Comparison of ENCODE assay signal across 8 cellular contexts in genomic region chrX:49043987-49044281, GRCh38. TPM values are rescaled to one million over a fixed set of nuclear protein-coding genes. Genes with fewer than 3 reads are reported as not detected.
DNase-seq lines count a peak whose midpoint lies in the region; FAIRE-seq and TF ChIP-seq lines count a peak whose summit lies in the region.

No MANE protein-coding gene starts in this region.

- DNase-seq in activated CD4-positive, alpha-beta T cell treated with anti-CD3 and anti-CD28 coated beads, Interleukin-2, amount 10 ng/mL, durations not matched to agents 24 days and 14 days = no peak
- no peak for DNase-seq in activated CD4-positive, alpha-beta T cell treated with anti-CD3 and anti-CD28 coated beads for 4 hours
- DNase-seq in keratinocyte (ENCODE audit: low read depth, low spot score) = no peak
- DNase-seq in suprapubic skin (ENCODE audit: low spot score in 2 of 2) = no peak
- DNase-seq in activated effector memory CD4-positive, alpha-beta T cell treated with Interleukin-2 at 50 U/mL for 16 hours = no peak
- DNase-seq in COLO668 (lab: John Stamatoyannopoulos, UW; ENCODE audit: unreplicated experiment) = no peak
- DNase-seq in posterior cingulate gyrus = no peak

- TF ChIP-seq CTCF in keratinocyte (optimal IDR thresholded peaks at IDR 0.05 in 1 of 3, IDR thresholded peaks at IDR 0.05 in 1 of 3, conservative IDR thresholded peaks at IDR 0.05 in 1 of 3; ENCODE audit: extremely low read depth in 1 of 3, insufficient read depth in 2 of 3, low read length in 3 of 3) (no peak), suprapubic skin (IDR thresholded peaks at IDR 0.05) (peak in 1 of 2 donors; percentile 4)

- peaks cover 2 to 12% of the 10 kb centered on the region in 2 experiments for H3K36me3 ChIP-seq in keratinocyte (ENCODE audit: control insufficient read depth in 2 of 2, extremely low read depth in 1 of 2, insufficient read depth in 2 of 2, low read length in 2 of 2)
- H3K36me3 ChIP-seq in suprapubic skin = peaks cover 2% of the 10 kb centered on the region

- peak overlapping the region; percentile 60 for H3K9ac ChIP-seq in keratinocyte (ENCODE audit: control insufficient read depth, extremely low read depth, insufficient read depth, low read length)

- peaks cover 18% of the 10 kb centered on the region for H3K79me2 ChIP-seq in keratinocyte (ENCODE audit: control insufficient read depth, insufficient read depth, low read length)

- H3K27me3 Mint-ChIP-seq in activated CD4-positive, alpha-beta T cell treated with anti-CD3 and anti-CD28 coated beads, Interleukin-2, amount 10 ng/mL, durations not matched to agents 24 days and 14 days = no peaks in the 10 kb centered on the region
- H3K27me3 Mint-ChIP-seq in activated naive CD8-positive, alpha-beta T cell = no peaks in the 10 kb centered on the region

- H3K4me1 ChIP-seq in keratinocyte (ENCODE audit: control insufficient read depth, extremely low read depth, insufficient read depth, low read length) (peaks cover 20% of the 10 kb centered on the region), suprapubic skin (peaks cover 32% of the 10 kb centered on the region)

- peak overlapping the region; percentile 83 for H2AFZ ChIP-seq in keratinocyte (ENCODE audit: control insufficient read depth, low read length)

- no peaks in the 10 kb centered on the region for H3K9me3 Mint-ChIP-seq in activated CD4-positive, alpha-beta T cell treated with anti-CD3 and anti-CD28 coated beads, Interleukin-2, amount 10 ng/mL, durations not matched to agents 24 days and 14 days
- no peaks in the 10 kb centered on the region for H3K9me3 Mint-ChIP-seq in activated naive CD8-positive, alpha-beta T cell (ENCODE audit: low read depth)

- dilution Hi-C loops in keratinocyte (cut with MboI; ENCODE audit: extremely low pct_ligation_motif_present, low sequenced_read_pairs) = no loop called here

- peak overlapping the region; percentile 88 for H3K4me3 Mint-ChIP-seq in activated CD4-positive, alpha-beta T cell treated with anti-CD3 and anti-CD28 coated beads, Interleukin-2, amount 10 ng/mL, durations not matched to agents 24 days and 14 days
- H3K4me3 Mint-ChIP-seq in activated naive CD8-positive, alpha-beta T cell = peak overlapping the region; percentile 91

- H3K4me3 ChIP-seq in keratinocyte (ENCODE audit: control insufficient read depth in 2 of 3, extremely low read depth in 1 of 3, insufficient read depth in 2 of 3, low read depth in 1 of 3, low read length in 3 of 3) (peak overlapping the region; percentile 21 to 49 (median 48)), suprapubic skin (peak overlapping the region; percentile 74)

- H3K4me2 ChIP-seq in keratinocyte (ENCODE audit: control insufficient read depth, extremely low read depth, insufficient read depth, low read depth, low read length) = peak overlapping the region; percentile 75

- no peaks in the 10 kb centered on the region for H4K20me1 ChIP-seq in keratinocyte (ENCODE audit: control insufficient read depth, extremely low read depth, insufficient read depth, low read length)

- no peaks in the 10 kb centered on the region for H3K9me1 ChIP-seq in keratinocyte (ENCODE audit: control insufficient read depth, extremely low read depth, insufficient read depth, low read length)

- intact Hi-C loops in activated CD4-positive, alpha-beta T cell treated with anti-CD3 and anti-CD28 coated beads, Interleukin-2, amount 10 ng/mL, durations not matched to agents 24 days and 14 days (cut with micrococcal nuclease) = loop anchor here (1.0 to 5.0 kb wide), 6 partner anchors 9 to 147 kb away; partner anchors contain the start of genes GRIPAP1, KCND1, PIM2 and PQBP1
- intact Hi-C loops in posterior cingulate gyrus (cut with DNase I) = loop anchor here (1.0 to 5.0 kb wide), 2 partner anchors 42 to 87 kb away; partner anchors contain the start of genes GRIPAP1 and OTUD5

- H3K27ac ChIP-seq in keratinocyte (ENCODE audit: control insufficient read depth, insufficient read depth, low read length) (peak overlapping the region; percentile 60), suprapubic skin (peak overlapping the region; percentile 97)

- H3K27me3 ChIP-seq in keratinocyte (ENCODE audit: control insufficient read depth, extremely low read depth, insufficient read depth, low read length) (no peaks in the 10 kb centered on the region), suprapubic skin (no peaks in the 10 kb centered on the region)

- peaks cover 7% of the 10 kb centered on the region for H3K36me3 Mint-ChIP-seq in activated CD4-positive, alpha-beta T cell treated with anti-CD3 and anti-CD28 coated beads, Interleukin-2, amount 10 ng/mL, durations not matched to agents 24 days and 14 days (ENCODE audit: low read depth)
- no peaks in the 10 kb centered on the region for H3K36me3 Mint-ChIP-seq in activated naive CD8-positive, alpha-beta T cell

- TF ChIP-seq EP300 in suprapubic skin (IDR thresholded peaks at IDR 0.05) = no peak

- no peak for FAIRE-seq in keratinocyte (lab: Jason Lieb, UNC)

- H3K4me1 Mint-ChIP-seq in activated CD4-positive, alpha-beta T cell treated with anti-CD3 and anti-CD28 coated beads, Interleukin-2, amount 10 ng/mL, durations not matched to agents 24 days and 14 days = peaks cover 31% of the 10 kb centered on the region
- H3K4me1 Mint-ChIP-seq in activated naive CD8-positive, alpha-beta T cell (ENCODE audit: low read depth) = peaks cover 34% of the 10 kb centered on the region

- H3K27ac Mint-ChIP-seq in activated CD4-positive, alpha-beta T cell treated with anti-CD3 and anti-CD28 coated beads, Interleukin-2, amount 10 ng/mL, durations not matched to agents 24 days and 14 days = peak overlapping the region; percentile 95
- peak overlapping the region; percentile 73 for H3K27ac Mint-ChIP-seq in activated naive CD8-positive, alpha-beta T cell

- no peak for TF ChIP-seq POLR2A in suprapubic skin (IDR thresholded peaks at IDR 0.05)

- WGBS in suprapubic skin = 36% methylated on average over 10 of the region's 13 CpGs

- H3K9me3 ChIP-seq in keratinocyte (ENCODE audit: control insufficient read depth, low read depth, low read length) (no peaks in the 10 kb centered on the region), suprapubic skin (no peaks in the 10 kb centered on the region)

RNA-seq across cellular contexts. Expression of gene TFE3, which starts 0.8 kb away (rescaled TPM):
- 28.8 and 30.8 TPM in 2 replicates for total RNA-seq in activated CD4-positive, alpha-beta T cell treated with anti-CD3 and anti-CD28 coated beads, Interleukin-2, amount 10 ng/mL, durations not matched to agents 24 days and 14 days
- 13.2 to 15.8 TPM (median 14.1 TPM) in 3 replicates for polyA plus RNA-seq in keratinocyte
- polyA plus RNA-seq in keratinocyte (2011; ENCODE audit: low read depth) = 34.4 TPM
- polyA plus RNA-seq in keratinocyte (2011; cell fraction: cytosol; rRNA removed) = 13.9 and 26.0 TPM in 2 replicates
- 21.6 and 24.7 TPM in 2 replicates for polyA plus RNA-seq in keratinocyte (2011; cell fraction: nucleus; rRNA removed)
- polyA plus RNA-seq in keratinocyte (2012; ENCODE audit: low replicate concordance) = 32.1 and 37.8 TPM in 2 replicates
- 19.8 to 32.7 TPM (median 24.0 TPM) in 3 replicates for polyA minus RNA-seq in keratinocyte
- polyA minus RNA-seq in keratinocyte (2011; cell fraction: cytosol; rRNA and poly(A)+ RNA removed) = 43.0 TPM
- 22.9 and 29.8 TPM in 2 replicates for polyA minus RNA-seq in keratinocyte (2011; cell fraction: nucleus; rRNA and poly(A)+ RNA removed)
- 10 to 100 TPM; 40.4 to 54.9 (median 50.3) TPM for total RNA-seq in suprapubic skin

RNA-seq across cellular contexts. Expression of gene CCDC120, which starts 14.9 kb away (rescaled TPM):
- 4.4 and 4.5 TPM in 2 replicates for total RNA-seq in activated CD4-positive, alpha-beta T cell treated with anti-CD3 and anti-CD28 coated beads, Interleukin-2, amount 10 ng/mL, durations not matched to agents 24 days and 14 days
- polyA plus RNA-seq in keratinocyte = 4.9 to 10.5 TPM (median 8.1 TPM) in 3 replicates
- 2.6 TPM for polyA plus RNA-seq in keratinocyte (2011; ENCODE audit: low read depth)
- 7.1 and 8.6 TPM in 2 replicates for polyA plus RNA-seq in keratinocyte (2011; cell fraction: cytosol; rRNA removed)
- polyA plus RNA-seq in keratinocyte (2011; cell fraction: nucleus; rRNA removed) = 34.3 and 43.7 TPM in 2 replicates
- polyA plus RNA-seq in keratinocyte (2012; ENCODE audit: low replicate concordance) = 11.3 and 14.2 TPM in 2 replicates
- polyA minus RNA-seq in keratinocyte = 5.4 to 18.6 TPM (median 7.9 TPM) in 3 replicates
- polyA minus RNA-seq in keratinocyte (2011; cell fraction: cytosol; rRNA and poly(A)+ RNA removed) = 8.6 TPM
- polyA minus RNA-seq in keratinocyte (2011; cell fraction: nucleus; rRNA and poly(A)+ RNA removed) = 10.4 and 10.9 TPM in 2 replicates
- total RNA-seq in suprapubic skin = 10 to 100 TPM; 36.6 to 43.3 (median 38.1) TPM

RNA-seq across cellular contexts. Expression of gene PRAF2, which starts 29.9 kb away (rescaled TPM):
- total RNA-seq in activated CD4-positive, alpha-beta T cell treated with anti-CD3 and anti-CD28 coated beads, Interleukin-2, amount 10 ng/mL, durations not matched to agents 24 days and 14 days = 12.5 and 15.9 TPM in 2 replicates
- polyA plus RNA-seq in keratinocyte = 4.0 to 9.8 TPM (median 6.9 TPM) in 3 replicates
- 5.1 TPM for polyA plus RNA-seq in keratinocyte (2011; ENCODE audit: low read depth)
- polyA plus RNA-seq in keratinocyte (2011; cell fraction: cytosol; rRNA removed) = 11.9 and 16.5 TPM in 2 replicates
- 8.0 and 11.0 TPM in 2 replicates for polyA plus RNA-seq in keratinocyte (2011; cell fraction: nucleus; rRNA removed)
- 16.1 and 21.4 TPM in 2 replicates for polyA plus RNA-seq in keratinocyte (2012; ENCODE audit: low replicate concordance)
- 5.9 to 21.2 TPM (median 7.1 TPM) in 3 replicates for polyA minus RNA-seq in keratinocyte
- polyA minus RNA-seq in keratinocyte (2011; cell fraction: cytosol; rRNA and poly(A)+ RNA removed) = 18.4 TPM
- polyA minus RNA-seq in keratinocyte (2011; cell fraction: nucleus; rRNA and poly(A)+ RNA removed) = 4.6 and 5.0 TPM in 2 replicates
- total RNA-seq in suprapubic skin = 10 to 100 TPM in 2 of 4 donors, 1 to 10 TPM in 2; 4.6 to 15.6 (median 9.2) TPM

RNA-seq across cellular contexts. Expression of gene WDR45, which starts 35.8 kb away (rescaled TPM):
- 38.7 and 40.8 TPM in 2 replicates for total RNA-seq in activated CD4-positive, alpha-beta T cell treated with anti-CD3 and anti-CD28 coated beads, Interleukin-2, amount 10 ng/mL, durations not matched to agents 24 days and 14 days
- 43.1 to 76.4 TPM (median 50.5 TPM) in 3 replicates for polyA plus RNA-seq in keratinocyte
- polyA plus RNA-seq in keratinocyte (2011; ENCODE audit: low read depth) = 64.9 TPM
- polyA plus RNA-seq in keratinocyte (2011; cell fraction: cytosol; rRNA removed) = 52.2 and 61.5 TPM in 2 replicates
- 162 and 177 TPM in 2 replicates for polyA plus RNA-seq in keratinocyte (2011; cell fraction: nucleus; rRNA removed)
- polyA plus RNA-seq in keratinocyte (2012; ENCODE audit: low replicate concordance) = 34.0 and 81.6 TPM in 2 replicates
- 52.9 to 73.5 TPM (median 57.4 TPM) in 3 replicates for polyA minus RNA-seq in keratinocyte
- 36.6 TPM for polyA minus RNA-seq in keratinocyte (2011; cell fraction: cytosol; rRNA and poly(A)+ RNA removed)
- polyA minus RNA-seq in keratinocyte (2011; cell fraction: nucleus; rRNA and poly(A)+ RNA removed) = 33.1 and 34.4 TPM in 2 replicates
- total RNA-seq in suprapubic skin = 100 to 1,000 TPM in 1 of 4 donors, 10 to 100 TPM in 3; 65.8 to 122 (median 86.8) TPM

RNA-seq across cellular contexts. Expression of gene GRIPAP1, which starts 41.9 kb away (rescaled TPM):
- total RNA-seq in activated CD4-positive, alpha-beta T cell treated with anti-CD3 and anti-CD28 coated beads, Interleukin-2, amount 10 ng/mL, durations not matched to agents 24 days and 14 days = 85.7 and 87.3 TPM in 2 replicates
- polyA plus RNA-seq in keratinocyte = 20.2 to 23.0 TPM (median 20.9 TPM) in 3 replicates
- polyA plus RNA-seq in keratinocyte (2011; ENCODE audit: low read depth) = 29.3 TPM
- polyA plus RNA-seq in keratinocyte (2011; cell fraction: cytosol; rRNA removed) = 10.4 and 12.9 TPM in 2 replicates
- 68.9 and 70.8 TPM in 2 replicates for polyA plus RNA-seq in keratinocyte (2011; cell fraction: nucleus; rRNA removed)
- polyA plus RNA-seq in keratinocyte (2012; ENCODE audit: low replicate concordance) = 17.3 and 17.5 TPM in 2 replicates
- 7.2 to 19.0 TPM (median 10.7 TPM) in 3 replicates for polyA minus RNA-seq in keratinocyte
- polyA minus RNA-seq in keratinocyte (2011; cell fraction: cytosol; rRNA and poly(A)+ RNA removed) = 9.2 TPM
- polyA minus RNA-seq in keratinocyte (2011; cell fraction: nucleus; rRNA and poly(A)+ RNA removed) = 9.0 and 16.7 TPM in 2 replicates
- total RNA-seq in suprapubic skin = 10 to 100 TPM; 26.8 to 67.7 (median 35.2) TPM
